1 cellular context compared by ENCODE assay signal in genomic region chr4:105714071-105714521, GRCh38.
TF ChIP-seq lines count a peak whose summit lies in the region.

No MANE protein-coding gene starts in this region.

TF ChIP-seq in WTC11, 78 proteins besides CTCF, POLR2A, EP300 and RAD21 (continued from another document):
- TF ChIP-seq, protein P1, sequence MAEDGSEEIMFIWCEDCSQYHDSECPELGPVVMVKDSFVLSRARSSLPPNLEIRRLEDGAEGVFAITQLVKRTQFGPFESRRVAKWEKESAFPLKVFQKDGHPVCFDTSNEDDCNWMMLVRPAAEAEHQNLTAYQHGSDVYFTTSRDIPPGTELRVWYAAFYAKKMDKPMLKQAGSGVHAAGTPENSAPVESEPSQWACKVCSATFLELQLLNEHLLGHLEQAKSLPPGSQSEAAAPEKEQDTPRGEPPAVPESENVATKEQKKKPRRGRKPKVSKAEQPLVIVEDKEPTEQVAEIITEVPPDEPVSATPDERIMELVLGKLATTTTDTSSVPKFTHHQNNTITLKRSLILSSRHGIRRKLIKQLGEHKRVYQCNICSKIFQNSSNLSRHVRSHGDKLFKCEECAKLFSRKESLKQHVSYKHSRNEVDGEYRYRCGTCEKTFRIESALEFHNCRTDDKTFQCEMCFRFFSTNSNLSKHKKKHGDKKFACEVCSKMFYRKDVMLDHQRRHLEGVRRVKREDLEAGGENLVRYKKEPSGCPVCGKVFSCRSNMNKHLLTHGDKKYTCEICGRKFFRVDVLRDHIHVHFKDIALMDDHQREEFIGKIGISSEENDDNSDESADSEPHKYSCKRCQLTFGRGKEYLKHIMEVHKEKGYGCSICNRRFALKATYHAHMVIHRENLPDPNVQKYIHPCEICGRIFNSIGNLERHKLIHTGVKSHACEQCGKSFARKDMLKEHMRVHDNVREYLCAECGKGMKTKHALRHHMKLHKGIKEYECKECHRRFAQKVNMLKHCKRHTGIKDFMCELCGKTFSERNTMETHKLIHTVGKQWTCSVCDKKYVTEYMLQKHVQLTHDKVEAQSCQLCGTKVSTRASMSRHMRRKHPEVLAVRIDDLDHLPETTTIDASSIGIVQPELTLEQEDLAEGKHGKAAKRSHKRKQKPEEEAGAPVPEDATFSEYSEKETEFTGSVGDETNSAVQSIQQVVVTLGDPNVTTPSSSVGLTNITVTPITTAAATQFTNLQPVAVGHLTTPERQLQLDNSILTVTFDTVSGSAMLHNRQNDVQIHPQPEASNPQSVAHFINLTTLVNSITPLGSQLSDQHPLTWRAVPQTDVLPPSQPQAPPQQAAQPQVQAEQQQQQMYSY (CRISPR knock-in tag; IDR thresholded peaks at IDR 0.05) = no peak
- TF ChIP-seq, protein P2, sequence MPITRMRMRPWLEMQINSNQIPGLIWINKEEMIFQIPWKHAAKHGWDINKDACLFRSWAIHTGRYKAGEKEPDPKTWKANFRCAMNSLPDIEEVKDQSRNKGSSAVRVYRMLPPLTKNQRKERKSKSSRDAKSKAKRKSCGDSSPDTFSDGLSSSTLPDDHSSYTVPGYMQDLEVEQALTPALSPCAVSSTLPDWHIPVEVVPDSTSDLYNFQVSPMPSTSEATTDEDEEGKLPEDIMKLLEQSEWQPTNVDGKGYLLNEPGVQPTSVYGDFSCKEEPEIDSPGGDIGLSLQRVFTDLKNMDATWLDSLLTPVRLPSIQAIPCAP (CRISPR knock-in tag; IDR thresholded peaks at IDR 0.05) = no peak
- TF ChIP-seq ZNF396 (CRISPR knock-in tag; IDR thresholded peaks at IDR 0.05; ENCODE audit: borderline replicate concordance) = no peak
- no peak for TF ChIP-seq ZNF423 (CRISPR knock-in tag; IDR thresholded peaks at IDR 0.05)
- no peak for TF ChIP-seq ZNF219 (CRISPR knock-in tag; IDR thresholded peaks at IDR 0.05; ENCODE audit: borderline replicate concordance)
- TF ChIP-seq, protein P3, sequence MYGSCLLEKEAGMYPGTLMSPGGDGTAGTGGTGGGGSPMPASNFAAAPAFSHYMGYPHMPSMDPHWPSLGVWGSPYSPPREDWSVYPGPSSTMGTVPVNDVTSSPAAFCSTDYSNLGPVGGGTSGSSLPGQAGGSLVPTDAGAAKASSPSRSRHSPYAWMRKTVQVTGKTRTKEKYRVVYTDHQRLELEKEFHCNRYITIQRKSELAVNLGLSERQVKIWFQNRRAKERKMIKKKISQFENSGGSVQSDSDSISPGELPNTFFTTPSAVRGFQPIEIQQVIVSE (CRISPR knock-in tag; IDR thresholded peaks at IDR 0.05; ENCODE audit: borderline replicate concordance) = no peak
- no peak for TF ChIP-seq RELA (CRISPR knock-in tag; IDR thresholded peaks at IDR 0.05; ENCODE audit: borderline replicate concordance)
- TF ChIP-seq, protein P4, sequence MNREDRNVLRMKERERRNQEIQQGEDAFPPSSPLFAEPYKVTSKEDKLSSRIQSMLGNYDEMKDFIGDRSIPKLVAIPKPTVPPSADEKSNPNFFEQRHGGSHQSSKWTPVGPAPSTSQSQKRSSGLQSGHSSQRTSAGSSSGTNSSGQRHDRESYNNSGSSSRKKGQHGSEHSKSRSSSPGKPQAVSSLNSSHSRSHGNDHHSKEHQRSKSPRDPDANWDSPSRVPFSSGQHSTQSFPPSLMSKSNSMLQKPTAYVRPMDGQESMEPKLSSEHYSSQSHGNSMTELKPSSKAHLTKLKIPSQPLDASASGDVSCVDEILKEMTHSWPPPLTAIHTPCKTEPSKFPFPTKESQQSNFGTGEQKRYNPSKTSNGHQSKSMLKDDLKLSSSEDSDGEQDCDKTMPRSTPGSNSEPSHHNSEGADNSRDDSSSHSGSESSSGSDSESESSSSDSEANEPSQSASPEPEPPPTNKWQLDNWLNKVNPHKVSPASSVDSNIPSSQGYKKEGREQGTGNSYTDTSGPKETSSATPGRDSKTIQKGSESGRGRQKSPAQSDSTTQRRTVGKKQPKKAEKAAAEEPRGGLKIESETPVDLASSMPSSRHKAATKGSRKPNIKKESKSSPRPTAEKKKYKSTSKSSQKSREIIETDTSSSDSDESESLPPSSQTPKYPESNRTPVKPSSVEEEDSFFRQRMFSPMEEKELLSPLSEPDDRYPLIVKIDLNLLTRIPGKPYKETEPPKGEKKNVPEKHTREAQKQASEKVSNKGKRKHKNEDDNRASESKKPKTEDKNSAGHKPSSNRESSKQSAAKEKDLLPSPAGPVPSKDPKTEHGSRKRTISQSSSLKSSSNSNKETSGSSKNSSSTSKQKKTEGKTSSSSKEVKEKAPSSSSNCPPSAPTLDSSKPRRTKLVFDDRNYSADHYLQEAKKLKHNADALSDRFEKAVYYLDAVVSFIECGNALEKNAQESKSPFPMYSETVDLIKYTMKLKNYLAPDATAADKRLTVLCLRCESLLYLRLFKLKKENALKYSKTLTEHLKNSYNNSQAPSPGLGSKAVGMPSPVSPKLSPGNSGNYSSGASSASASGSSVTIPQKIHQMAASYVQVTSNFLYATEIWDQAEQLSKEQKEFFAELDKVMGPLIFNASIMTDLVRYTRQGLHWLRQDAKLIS (CRISPR knock-in tag; IDR thresholded peaks at IDR 0.05; ENCODE audit: borderline replicate concordance) = no peak
- TF ChIP-seq, protein P5, sequence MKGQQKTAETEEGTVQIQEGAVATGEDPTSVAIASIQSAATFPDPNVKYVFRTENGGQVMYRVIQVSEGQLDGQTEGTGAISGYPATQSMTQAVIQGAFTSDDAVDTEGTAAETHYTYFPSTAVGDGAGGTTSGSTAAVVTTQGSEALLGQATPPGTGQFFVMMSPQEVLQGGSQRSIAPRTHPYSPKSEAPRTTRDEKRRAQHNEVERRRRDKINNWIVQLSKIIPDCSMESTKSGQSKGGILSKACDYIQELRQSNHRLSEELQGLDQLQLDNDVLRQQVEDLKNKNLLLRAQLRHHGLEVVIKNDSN (CRISPR knock-in tag; IDR thresholded peaks at IDR 0.05) = no peak
- TF ChIP-seq ZNF121 (CRISPR knock-in tag; IDR thresholded peaks at IDR 0.05) = no peak
